23 cellular contexts compared by ENCODE assay signal in the genomic region with DNA sequence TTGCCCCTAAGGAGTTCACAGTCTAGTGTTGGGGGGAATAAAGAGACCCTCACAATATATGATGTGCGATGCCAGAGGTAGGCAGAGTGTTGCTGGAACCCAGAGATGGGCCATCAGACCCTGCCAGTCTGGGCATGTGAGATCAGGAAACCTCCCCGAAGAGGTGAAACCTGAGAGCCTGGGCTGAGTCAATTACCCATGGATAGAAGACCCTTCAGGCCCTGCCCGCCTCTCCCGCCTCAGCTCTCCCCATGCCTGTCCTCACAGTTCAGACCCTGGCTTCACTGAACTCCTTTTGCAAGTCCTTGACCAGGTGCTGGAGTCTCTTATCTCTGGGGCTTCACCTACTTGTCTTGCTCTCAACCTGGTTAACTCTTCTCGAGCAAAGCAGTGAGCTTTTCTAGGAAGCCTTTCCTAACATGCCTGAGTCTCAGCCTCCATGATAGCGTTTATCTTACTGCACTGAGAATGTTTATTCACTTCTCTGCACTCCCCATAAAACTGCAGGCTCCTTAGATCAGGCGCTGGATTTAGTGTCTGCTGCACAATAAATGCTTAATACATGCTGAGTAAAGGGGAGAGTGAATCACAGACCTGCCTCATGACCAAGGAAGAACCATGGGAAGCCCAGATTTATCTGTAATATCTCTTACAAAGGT. TPM values are rescaled to one million over a fixed set of nuclear protein-coding genes. Genes with fewer than 3 reads are reported as not detected.
DNase-seq lines count a peak whose midpoint lies in the region; TF ChIP-seq lines count a peak whose summit lies in the region.
"Had no signal": no experiment of that assay in that cellular context is flagged by ENCODE, and none has a peak within 500 bp of the region (broad histone marks: within the 10 kb centered on the region; RNA-seq: fewer than 3 reads in every experiment).

No MANE protein-coding gene starts in this region.

- no peaks in the 10 kb centered on the region for H3K27me3 Mint-ChIP-seq in chondrocyte (ENCODE audit: low read depth)
- H3K27me3 Mint-ChIP-seq in nephron progenitor cell (ENCODE audit: low read depth, poor library complexity) = no peaks in the 10 kb centered on the region
- peaks cover 12% of the 10 kb centered on the region for H3K27me3 Mint-ChIP-seq in activated naive CD8-positive, alpha-beta T cell treated with anti-CD3 and anti-CD28 coated beads for 36 hours
- H3K27me3 Mint-ChIP-seq: memory B cell; stimulated activated naive B cell treated with anti-CD40 and anti-IgM and Interleukin-4, amounts not matched to agents 10 μg/mL and 1 μg/mL and 100 μg/mL, for 72 hours; type B pancreatic cell had no signal

- H3K4me3 Mint-ChIP-seq in chondrocyte (ENCODE audit: unreplicated experiment) (no peak overlapping the region), nephron progenitor cell (no peak overlapping the region)
- H3K4me3 Mint-ChIP-seq in activated naive CD8-positive, alpha-beta T cell treated with anti-CD3 and anti-CD28 coated beads for 36 hours = no peak overlapping the region
- H3K4me3 Mint-ChIP-seq: activated naive CD8-positive, alpha-beta T cell treated with anti-CD3 and anti-CD28 coated beads, Interleukin-2, amount 50 U/mL, for 24 hours; activated T-cell treated with anti-CD3 and anti-CD28 coated beads, Interleukin-2, amount 50 U/mL, for 72 hours; central memory CD8-positive, alpha-beta T cell; memory B cell; nephron; stimulated activated naive B cell treated with anti-CD40 and anti-IgM and Interleukin-4, amounts not matched to agents 10 μg/mL and 1 μg/mL and 100 μg/mL, for 72 hours; type B pancreatic cell had no signal

- H3K36me3 Mint-ChIP-seq in chondrocyte (ENCODE audit: low read depth) (peaks cover 70% of the 10 kb centered on the region), nephron progenitor cell (ENCODE audit: low read depth) (no peaks in the 10 kb centered on the region)
- H3K36me3 Mint-ChIP-seq in activated naive CD8-positive, alpha-beta T cell treated with anti-CD3 and anti-CD28 coated beads for 36 hours = peaks cover 2% of the 10 kb centered on the region
- H3K36me3 Mint-ChIP-seq: memory B cell; stimulated activated naive B cell treated with anti-CD40 and anti-IgM and Interleukin-4, amounts not matched to agents 10 μg/mL and 1 μg/mL and 100 μg/mL, for 72 hours had no signal

- H3K9me3 Mint-ChIP-seq in chondrocyte (ENCODE audit: low read depth) (no peaks in the 10 kb centered on the region), nephron progenitor cell (no peaks in the 10 kb centered on the region)
- H3K9me3 Mint-ChIP-seq in activated naive CD8-positive, alpha-beta T cell treated with anti-CD3 and anti-CD28 coated beads for 36 hours = no peaks in the 10 kb centered on the region
- H3K9me3 Mint-ChIP-seq: activated naive CD8-positive, alpha-beta T cell treated with anti-CD3 and anti-CD28 coated beads, Interleukin-2, amount 50 U/mL, for 24 hours; activated T-cell treated with anti-CD3 and anti-CD28 coated beads, Interleukin-2, amount 50 U/mL, for 72 hours; central memory CD8-positive, alpha-beta T cell; memory B cell; nephron; stimulated activated naive B cell treated with anti-CD40 and anti-IgM and Interleukin-4, amounts not matched to agents 10 μg/mL and 1 μg/mL and 100 μg/mL, for 72 hours; type B pancreatic cell had no signal

- peak; percentile 60 to 71 for DNase-seq in NCI-H187 (lab: John Stamatoyannopoulos, UW)
- DNase-seq in NCI-H187 treated with DMSO at 0.1 percent for 48 hours (lab: John Stamatoyannopoulos, UW) = no peak
- peak; percentile 17 for DNase-seq in NCI-H1105 treated with DMSO at 0.1 percent for 48 hours (lab: John Stamatoyannopoulos, UW)
- DNase-seq in chondrocyte (ENCODE audit: low spot score) = no peak
- DNase-seq in nephron progenitor cell = peak; percentile 36
- no peak for DNase-seq in activated naive CD8-positive, alpha-beta T cell treated with anti-CD3 and anti-CD28 coated beads for 36 hours
- DNase-seq in cerebellar nuclear complex (lab: John Stamatoyannopoulos, UW) = no peak
- no peak for DNase-seq in A172 (ENCODE audit: low spot score)
- DNase-seq: activated CD4-positive, CD25-positive, alpha-beta regulatory T cell; activated naive CD8-positive, alpha-beta T cell treated with anti-CD3 and anti-CD28 coated beads, Interleukin-2, amount 50 U/mL, for 24 hours; activated T-cell treated with anti-CD3 and anti-CD28 coated beads, Interleukin-2, amount 50 U/mL, for 72 hours; C1 segment of cervical spinal cord; HCEC 1CT; IMR-90; NCI-H1694; OCI-M1; ovary; stimulated activated naive B cell treated with anti-CD40 and anti-IgM and Interleukin-4, amounts not matched to agents 10 μg/mL and 1 μg/mL and 100 μg/mL, for 72 hours; substantia nigra had no signal

- H3K27ac Mint-ChIP-seq in chondrocyte (ENCODE audit: unreplicated experiment) = peak overlapping the region; percentile 55
- peak overlapping the region; percentile 96 for H3K27ac Mint-ChIP-seq in nephron progenitor cell
- no peak overlapping the region for H3K27ac Mint-ChIP-seq in activated naive CD8-positive, alpha-beta T cell treated with anti-CD3 and anti-CD28 coated beads for 36 hours
- H3K27ac Mint-ChIP-seq: activated naive CD8-positive, alpha-beta T cell treated with anti-CD3 and anti-CD28 coated beads, Interleukin-2, amount 50 U/mL, for 24 hours; activated T-cell treated with anti-CD3 and anti-CD28 coated beads, Interleukin-2, amount 50 U/mL, for 72 hours; memory B cell; nephron; stimulated activated naive B cell treated with anti-CD40 and anti-IgM and Interleukin-4, amounts not matched to agents 10 μg/mL and 1 μg/mL and 100 μg/mL, for 72 hours; type B pancreatic cell had no signal

- TF ChIP-seq CTCF in chondrocyte (IDR thresholded peaks at IDR 0.05) (no peak), nephron progenitor cell (IDR thresholded peaks at IDR 0.05) (no peak)

- H3K4me1 Mint-ChIP-seq in chondrocyte (ENCODE audit: low read depth) = peaks cover 6% of the 10 kb centered on the region
- H3K4me1 Mint-ChIP-seq in nephron progenitor cell = peaks cover 43% of the 10 kb centered on the region
- H3K4me1 Mint-ChIP-seq in activated naive CD8-positive, alpha-beta T cell treated with anti-CD3 and anti-CD28 coated beads for 36 hours = no peaks in the 10 kb centered on the region
- H3K4me1 Mint-ChIP-seq: activated naive CD8-positive, alpha-beta T cell treated with anti-CD3 and anti-CD28 coated beads, Interleukin-2, amount 50 U/mL, for 24 hours; central memory CD8-positive, alpha-beta T cell; memory B cell had no signal

RNA-seq across cellular contexts. Expression of a gene that starts 19.6 kb away (rescaled TPM):
- 87.2 to 158 TPM (median 153 TPM) in 3 replicates for total RNA-seq in chondrocyte
- 1 to 10 TPM; 4.8 to 5.9 TPM for total RNA-seq in activated naive CD8-positive, alpha-beta T cell treated with anti-CD3 and anti-CD28 coated beads for 36 hours
- 0.09 and 0.34 TPM in 2 replicates for total RNA-seq in A172 (2014; rRNA removed; shearing (Covaris generic))

RNA-seq across cellular contexts. Expression of a gene that starts 42.8 kb away (rescaled TPM):
- total RNA-seq in chondrocyte = 55.8 to 57.7 TPM (median 56.0 TPM) in 3 replicates
- total RNA-seq in activated naive CD8-positive, alpha-beta T cell treated with anti-CD3 and anti-CD28 coated beads for 36 hours = 10 to 100 TPM; 29.6 to 30.9 TPM
- 43.7 and 52.1 TPM in 2 replicates for total RNA-seq in A172 (2014; rRNA removed; shearing (Covaris generic))

Comparison
In these comparisons a context has a peak if more than half of its experiments do, and no peak if none do; other contexts are left out.
1. DNase-seq: peak in NCI-H187 (2 of 2), NCI-H1105 treated with DMSO at 0.1 percent for 48 hours (single experiment) and nephron progenitor cell (single experiment); none in NCI-H187 treated with DMSO at 0.1 percent for 48 hours (single experiment), chondrocyte (single experiment), activated naive CD8-positive, alpha-beta T cell treated with anti-CD3 and anti-CD28 coated beads for 36 hours (single experiment), cerebellar nuclear complex (0 of 2) and A172 (single experiment).
2. RNA of a gene that starts 19.6 kb away (total RNA-seq): 87.2 to 158 TPM in chondrocyte; 4.8 to 5.9 TPM in activated naive CD8-positive, alpha-beta T cell treated with anti-CD3 and anti-CD28 coated beads for 36 hours and 0.09 to 0.34 TPM in A172; every median in the first group is over 10 times any median in the second.